Comparison of ENCODE assay signal across 9 cellular contexts in genomic region chr17:1486802-1487695, GRCh38. TPM values are rescaled to one million over a fixed set of nuclear protein-coding genes. Genes with fewer than 3 reads are reported as not detected.
DNase-seq lines count a peak whose midpoint lies in the region; ATAC-seq, FAIRE-seq and TF ChIP-seq lines count a peak whose summit lies in the region.
"Had no signal": no experiment of that assay in that cellular context is flagged by ENCODE, and none has a peak within 500 bp of the region (broad histone marks: within the 10 kb centered on the region; RNA-seq: fewer than 3 reads in every experiment).

No MANE protein-coding gene starts in this region.

- ATAC-seq in T-helper 17 cell (peak; percentile 58), GM12878 (peak; percentile 48)

- H3K9ac ChIP-seq in GM12878 (ENCODE audit: control insufficient read depth, insufficient read depth, low read length), result peak overlapping the region; percentile 70; the same call in 1 of the 2 replicates

- H3K4me3 ChIP-seq in GM12878, result peak overlapping the region; percentile 68

- no peak for TF ChIP-seq EP300 in GM12878 (IDR thresholded peaks at IDR 0.05; ENCODE audit: borderline replicate concordance in 1 of 2, control insufficient read depth in 1 of 2, low read depth in 2 of 2, low read length in 2 of 2)

- H3K9me3 Mint-ChIP-seq in immature natural killer cell, result no peaks in the 10 kb centered on the region

- no peaks in the 10 kb centered on the region for H3K9me3 ChIP-seq in T-helper 17 cell (ENCODE audit: control insufficient read depth, low read length, poor library complexity, severe bottlenecking)
- H3K9me3 ChIP-seq in GM12878 (replicated peaks; ENCODE audit: control insufficient read depth, insufficient read depth, low read length), result no peaks in the 10 kb centered on the region

- no peak for TF ChIP-seq RAD21 in GM12878 (IDR thresholded peaks at IDR 0.05; ENCODE audit: insufficient read depth, low read depth, low read length)

- POLR2A ChIA-PET in GM12878 (lab: Charles Lee), result interaction anchor here (0.6 to 1.3 kb wide), 8 partner anchors 12 to 238 kb away, joined by 3 to 8 read pairs (median 4); partner anchors contain the start of genes CRK and INPP5K

- RAD21 ChIA-PET in GM12878 (lab: Charles Lee; ENCODE audit: unreplicated experiment), result interaction anchor here (0.6 to 2.5 kb wide), 8 partner anchors 12 to 142 kb away, joined by 3 to 11 read pairs (median 4); partner anchors contain the start of genes CRK, INPP5K and SLC43A2

- no TSS peak for BruUV-seq in GM12878 (replicated peaks; lab: Mats Ljungman, UMichigan)

- H3K4me1 ChIP-seq in GM12878 (ENCODE audit: control insufficient read depth, insufficient read depth, low read length), result peaks cover 19% of the 10 kb centered on the region

- H3K4me2 ChIP-seq in GM12878 (ENCODE audit: control insufficient read depth, insufficient read depth), result peak overlapping the region; percentile 83

- no peak for TF ChIP-seq CTCF in GM12878 (IDR thresholded peaks at IDR 0.05 in 2 of 3, conservative IDR thresholded peaks at IDR 0.05 in 1 of 3; ENCODE audit: control insufficient read depth in 2 of 3, extremely low read depth in 1 of 3, insufficient read depth in 1 of 3, low read depth in 3 of 3, low read length in 3 of 3)

- H3K27me3 ChIP-seq in GM12878 (replicated peaks in 1 of 2; ENCODE audit: control insufficient read depth in 2 of 2, insufficient read depth in 2 of 2, low read length in 1 of 2), result no peaks in the 10 kb centered on the region

- in situ Hi-C loops in GM12878 (cut with MboI), result no loop called here

- SMC1A ChIA-PET in GM12878 (lab: Charles Lee; ENCODE audit: uncharacterized antibody, unreplicated experiment), result interaction anchor here (1.0 to 3.9 kb wide), 3 partner anchors 30 to 126 kb away, joined by 3 to 20 read pairs (median 3); partner anchors contain the start of gene INPP5K

- H3K27me3 Mint-ChIP-seq in T-helper 17 cell (no peaks in the 10 kb centered on the region), immature natural killer cell (ENCODE audit: low read depth in 3 of 3) (peaks cover 21 to 29% (median 22%) of the 10 kb centered on the region in 3 donors)

- no peaks in the 10 kb centered on the region for H3K36me3 Mint-ChIP-seq in T-helper 17 cell (ENCODE audit: low read depth)
- no peaks in the 10 kb centered on the region for H3K36me3 Mint-ChIP-seq in immature natural killer cell

- H4K20me1 ChIP-seq in GM12878 (ENCODE audit: control insufficient read depth, insufficient read depth), result no peaks in the 10 kb centered on the region

- peaks cover 0 to 2% of the 10 kb centered on the region in 2 experiments; a peak in 3 of 4 replicates for H3K36me3 ChIP-seq in GM12878 (ENCODE audit: control insufficient read depth in 2 of 2, insufficient read depth in 2 of 2, low read length in 1 of 2)

- peak overlapping the region; percentile 90 for H3K4me3 Mint-ChIP-seq in T-helper 17 cell
- peak overlapping the region; percentile 81 to 86 (median 85) for H3K4me3 Mint-ChIP-seq in immature natural killer cell

- peak overlapping the region; percentile 84 for H3K27ac Mint-ChIP-seq in T-helper 17 cell
- peak overlapping the region in 4 of 6 donors; percentile 53 to 69 (median 66) for H3K27ac Mint-ChIP-seq in immature natural killer cell

- peak; percentile 70 for FAIRE-seq in GM12878 (lab: Jason Lieb, UNC)
- FAIRE-seq: A204.1 had no signal

- intact Hi-C loops in GM12878 (cut with micrococcal nuclease; ENCODE audit: unreplicated experiment), result loop anchor here (2.0 kb wide), 1 partner anchor 30 kb away; the partner anchor contains the start of gene CRK

- DNase-seq in DMS 273 (lab: John Stamatoyannopoulos, UW; ENCODE audit: unreplicated experiment) (peak; percentile 46), DMS 273 treated with DMSO at 0.1 percent for 48 hours (lab: John Stamatoyannopoulos, UW) (no peak), T-helper 17 cell (peak; percentile 65 to 78 (median 74)), GM12878 (ENCODE audit: low read depth, low spot score) (peak; percentile 40), immature natural killer cell (peak; percentile 41 to 47 (median 47)), cerebellum (ENCODE audit: low spot score) (no peak), NCI-H1930 (lab: John Stamatoyannopoulos, UW) (no peak)
- DNase-seq in stimulated activated CD4-positive, alpha-beta T cell treated with anti-CD3 and anti-CD28 coated beads, Interleukin-15, amount 100 ng/mL, for 1 hour (ENCODE audit: low read depth in 1 of 2, low spot score in 1 of 2), result peak; percentile 55 to 61

- H3K4me1 Mint-ChIP-seq in T-helper 17 cell (peaks cover 27% of the 10 kb centered on the region), immature natural killer cell (peaks cover 14 to 28% of the 10 kb centered on the region in 2 donors)

- peak; percentile 75 for TF ChIP-seq POLR2A in GM12878 (IDR thresholded peaks at IDR 0.05; ENCODE audit: low read depth, low read length)

- H3K27ac ChIP-seq in GM12878 (ENCODE audit: control insufficient read depth, insufficient read depth), result peak overlapping the region; percentile 84

- peaks cover 12% of the 10 kb centered on the region for H3K79me2 ChIP-seq in GM12878 (ENCODE audit: control insufficient read depth, insufficient read depth, low read length)

- peak overlapping the region; percentile 35 for H2AFZ ChIP-seq in GM12878 (ENCODE audit: control insufficient read depth, low read depth, low read length)

- 1% methylated on average over 55 of the region's 74 CpGs for WGBS in GM12878 (ENCODE audit: insufficient coverage, insufficient replicate concordance, low lambda C conversion rate, missing lambda C conversion rate)

- CTCF ChIA-PET in GM12878 (lab: Yijun Ruan, JAX), result interaction anchor here (0.5 to 1.2 kb wide), 4 partner anchors 28 to 122 kb away, joined by 3 to 5 read pairs (median 4); partner anchors contain the start of gene INPP5K

TF ChIP-seq in GM12878, 131 proteins besides CTCF, POLR2A, EP300 and RAD21 (continues in another document):
- TF ChIP-seq ZSCAN29 (IDR thresholded peaks at IDR 0.05), result peak; percentile 87; the same call in 1 of the 2 replicates

RNA-seq across cellular contexts. Expression of gene MYO1C, which starts 5.4 kb away (rescaled TPM):
- total RNA-seq in T-helper 17 cell (10 to 100 TPM; 29.5 to 43.1 TPM), GM12878 (2014; rRNA removed) (32.4 and 40.4 TPM in 2 replicates), GM12878 (2014; rRNA removed; fragmentation: Illumina TruSeq; extraction: Trizol) (23.7 and 26.1 TPM in 2 replicates), GM12878 (2021) (92.0 and 93.4 TPM in 2 replicates), cerebellum (8.8 TPM)
- 95.5 and 115 TPM in 2 replicates for total RNA-seq in GM12878 (2013; cell fraction: nucleolus; rRNA removed)
- 59.3 TPM for polyA plus RNA-seq in GM12878 (2011; ENCODE audit: low read depth)
- polyA plus RNA-seq in GM12878 (2011; rRNA removed) (26.0 and 54.0 TPM in 2 replicates), GM12878 (2014; fragmentation: Illumina TruSeq; extraction: Trizol) (26.3 and 39.5 TPM in 2 replicates), GM12878 (2014; fragmentation: Nextera tagmentation; extraction: Ambion mirVana) (1 to 10 TPM; 1.2 to 3.6 TPM), GM12878 (2014; rRNA removed) (51.1 and 59.3 TPM in 2 replicates), GM12878 (2016; fragmentation: Nextera tagmentation; extraction: Ambion mirVana) (10 to 100 TPM; 32.1 to 33.6 TPM), immature natural killer cell (under 1 TPM in 2 of 3 donors, not detected in 1; 0.63 to 0.86 TPM)
- 42.2 and 49.6 TPM in 2 replicates for polyA plus RNA-seq in GM12878 (2011; cell fraction: cytosol; rRNA removed)
- 105 and 115 TPM in 2 replicates for polyA plus RNA-seq in GM12878 (2011; cell fraction: nucleus; rRNA removed)
- 58.9 and 78.3 TPM in 2 replicates for polyA plus RNA-seq in GM12878 (2012)
- polyA minus RNA-seq in GM12878 (2011; rRNA and poly(A)+ RNA removed), result 112 and 124 TPM in 2 replicates
- polyA minus RNA-seq in GM12878 (2011; cell fraction: cytosol; rRNA and poly(A)+ RNA removed), result 23.8 and 35.1 TPM in 2 replicates
- 52.8 and 76.2 TPM in 2 replicates for polyA minus RNA-seq in GM12878 (2011; cell fraction: nucleus; rRNA and poly(A)+ RNA removed)

RNA-seq across cellular contexts. Expression of gene INPP5K, which starts 29.4 kb away (rescaled TPM):
- 100 to 1,000 TPM; 172 to 189 TPM for total RNA-seq in T-helper 17 cell
- total RNA-seq in GM12878 (2013; cell fraction: nucleolus; rRNA removed), result 15.8 and 18.2 TPM in 2 replicates
- 28.9 and 33.9 TPM in 2 replicates for total RNA-seq in GM12878 (2014; rRNA removed)
- 11.1 and 11.7 TPM in 2 replicates for total RNA-seq in GM12878 (2014; rRNA removed; fragmentation: Illumina TruSeq; extraction: Trizol)
- total RNA-seq in GM12878 (2021), result 20.5 and 23.1 TPM in 2 replicates
- polyA plus RNA-seq in GM12878 (2011; ENCODE audit: low read depth), result 20.9 TPM
- 22.4 and 29.0 TPM in 2 replicates for polyA plus RNA-seq in GM12878 (2011; rRNA removed)
- polyA plus RNA-seq in GM12878 (2011; cell fraction: cytosol; rRNA removed), result 25.8 and 27.6 TPM in 2 replicates
- 37.6 and 47.7 TPM in 2 replicates for polyA plus RNA-seq in GM12878 (2011; cell fraction: nucleus; rRNA removed)
- 17.1 and 22.6 TPM in 2 replicates for polyA plus RNA-seq in GM12878 (2012)
- 16.3 and 16.4 TPM in 2 replicates for polyA plus RNA-seq in GM12878 (2014; fragmentation: Illumina TruSeq; extraction: Trizol)
- polyA plus RNA-seq in GM12878 (2014; fragmentation: Nextera tagmentation; extraction: Ambion mirVana), result 1 to 10 TPM in 1 of 2 experiments, under 1 TPM in 1; 0.58 to 1.5 TPM
- 38.9 and 41.2 TPM in 2 replicates for polyA plus RNA-seq in GM12878 (2014; rRNA removed)
- polyA plus RNA-seq in GM12878 (2016; fragmentation: Nextera tagmentation; extraction: Ambion mirVana), result 10 to 100 TPM; 23.6 to 26.7 TPM
- 34.2 and 37.1 TPM in 2 replicates for polyA minus RNA-seq in GM12878 (2011; rRNA and poly(A)+ RNA removed)
- polyA minus RNA-seq in GM12878 (2011; cell fraction: cytosol; rRNA and poly(A)+ RNA removed), result 11.6 and 18.7 TPM in 2 replicates
- polyA minus RNA-seq in GM12878 (2011; cell fraction: nucleus; rRNA and poly(A)+ RNA removed), result 16.7 and 31.7 TPM in 2 replicates
- 100 to 1,000 TPM; 113 to 161 (median 120) TPM for polyA plus RNA-seq in immature natural killer cell
- total RNA-seq in cerebellum, result 30.8 TPM

RNA-seq across cellular contexts. Expression of gene CRK, which starts 31.0 kb away (rescaled TPM):
- total RNA-seq in T-helper 17 cell (10 to 100 TPM; 14.8 to 17.4 TPM), GM12878 (2014; rRNA removed) (21.2 and 24.0 TPM in 2 replicates), GM12878 (2014; rRNA removed; fragmentation: Illumina TruSeq; extraction: Trizol) (20.6 and 21.3 TPM in 2 replicates), GM12878 (2021) (20.4 and 21.1 TPM in 2 replicates), cerebellum (76.1 TPM)
- total RNA-seq in GM12878 (2013; cell fraction: nucleolus; rRNA removed), result 23.8 and 24.9 TPM in 2 replicates
- polyA plus RNA-seq in GM12878 (2011; ENCODE audit: low read depth), result 4.2 TPM
- polyA plus RNA-seq in GM12878 (2011; rRNA removed) (23.8 and 26.8 TPM in 2 replicates), GM12878 (2014; fragmentation: Illumina TruSeq; extraction: Trizol) (19.9 and 21.8 TPM in 2 replicates), GM12878 (2014; fragmentation: Nextera tagmentation; extraction: Ambion mirVana) (10 to 100 TPM; 11.1 to 11.3 TPM), GM12878 (2014; rRNA removed) (18.3 and 19.7 TPM in 2 replicates), GM12878 (2016; fragmentation: Nextera tagmentation; extraction: Ambion mirVana) (10 to 100 TPM; 17.7 to 21.7 TPM), immature natural killer cell (10 to 100 TPM; 10.9 to 20.6 (median 11.1) TPM)
- polyA plus RNA-seq in GM12878 (2011; cell fraction: cytosol; rRNA removed), result 14.6 and 15.0 TPM in 2 replicates
- 5.2 and 8.8 TPM in 2 replicates for polyA plus RNA-seq in GM12878 (2011; cell fraction: nucleus; rRNA removed)
- 5.6 and 8.6 TPM in 2 replicates for polyA plus RNA-seq in GM12878 (2012)
- polyA minus RNA-seq in GM12878 (2011; rRNA and poly(A)+ RNA removed), result 22.0 and 30.1 TPM in 2 replicates
- polyA minus RNA-seq in GM12878 (2011; cell fraction: cytosol; rRNA and poly(A)+ RNA removed), result 7.9 and 8.0 TPM in 2 replicates
- polyA minus RNA-seq in GM12878 (2011; cell fraction: nucleus; rRNA and poly(A)+ RNA removed), result 4.1 and 8.1 TPM in 2 replicates

Comparison
In these comparisons a context has a peak if more than half of its experiments do, and no peak if none do; other contexts are left out.
1. DNase-seq: peak in DMS 273 (single experiment), T-helper 17 cell (3 of 3), GM12878 (single experiment), immature natural killer cell (3 of 3) and stimulated activated CD4-positive, alpha-beta T cell treated with anti-CD3 and anti-CD28 coated beads, Interleukin-15, amount 100 ng/mL, for 1 hour (2 of 2); none in DMS 273 treated with DMSO at 0.1 percent for 48 hours (single experiment), cerebellum (single experiment) and NCI-H1930 (0 of 2).